31 cellular contexts compared by ENCODE assay signal in the genomic region with DNA sequence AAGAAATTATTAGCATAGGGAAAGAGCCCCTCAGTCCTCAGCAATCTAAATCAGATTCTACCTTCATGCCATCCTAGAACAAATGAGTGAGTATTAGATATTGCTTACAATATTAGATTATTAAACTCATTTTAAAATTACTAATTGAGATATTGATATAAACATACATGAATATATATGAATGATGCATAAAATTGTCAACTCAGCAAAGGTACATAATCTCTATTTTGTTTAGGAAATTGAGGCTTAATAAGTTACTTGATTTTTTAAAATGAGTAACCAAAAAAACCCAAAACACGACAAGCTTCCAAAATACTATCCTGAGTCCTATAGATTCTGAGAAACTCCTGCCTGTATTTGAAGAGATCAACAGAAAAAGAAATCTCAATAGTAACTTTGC.
"Had no signal": no experiment of that assay in that cellular context is flagged by ENCODE, and none has a peak within 500 bp of the region (broad histone marks: within the 10 kb centered on the region; RNA-seq: fewer than 3 reads in every experiment).

No MANE protein-coding gene starts in this region.

- H3K4me2 ChIP-seq: PC-9, SK-N-SH had no signal

- H3K9ac ChIP-seq: SK-N-SH had no signal

- H3K4me3 ChIP-seq: MG63, PC-9, SJSA1 had no signal

- DNase-seq: Kasumi-1, MG63, NCI-H1048, NCI-H1092 treated with DMSO at 0.1 percent for 48 hours, NCI-H1105 treated with DMSO at 0.1 percent for 48 hours, NCI-H1417, NCI-H1436, NCI-H146, NCI-H1694, NCI-H187, NCI-H1930, NCI-H2029 treated with DMSO at 0.1 percent for 48 hours, NCI-H2081 treated with DMSO at 0.1 percent for 48 hours, NCI-H2107, NCI-H2171, NCI-H226, NCI-H446 treated with DMSO at 0.1 percent for 48 hours, NCI-H510A, NCI-H524, NCI-H526, NCI-H69, NCI-H748 treated with DMSO at 0.1 percent for 48 hours, NCI-H82, PC-9, Right ventricle myocardium superior, RPMI8226, SHP77 treated with DMSO at 0.1 percent for 48 hours, SK-N-SH, SW 1271 had no signal

- H3K27ac ChIP-seq: PC-9, SJSA1 had no signal

- H3K4me1 ChIP-seq: SJSA1 had no signal

- H2AFZ ChIP-seq: PC-9 had no signal

- H3K9me3 ChIP-seq: MG63, SJSA1, SK-N-SH had no signal

- H3K36me3 ChIP-seq: MG63, SJSA1 had no signal

- ATAC-seq: Panc1 had no signal

- H3K27me3 ChIP-seq: MG63, SJSA1 had no signal
